In the genomic region with DNA sequence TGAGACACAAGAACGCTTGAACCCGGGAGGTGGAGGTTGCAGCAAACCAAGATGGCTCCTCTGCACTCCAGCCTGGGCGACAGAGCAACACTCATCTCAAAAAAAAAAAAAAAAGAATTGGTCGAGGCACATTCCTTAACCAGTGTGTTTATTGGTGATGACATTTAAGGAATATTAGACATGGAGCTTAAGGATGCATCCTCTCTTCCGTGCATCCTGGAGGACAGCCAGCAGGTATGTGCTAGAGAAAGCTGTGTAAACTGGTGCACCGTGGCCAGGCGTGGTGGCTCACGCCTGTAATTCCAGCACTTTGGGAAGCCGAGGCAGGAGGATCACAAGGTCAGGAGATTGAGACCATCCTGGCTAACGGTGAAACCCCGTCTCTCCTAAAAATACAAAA, we compare ENCODE assay signal across 2 cellular contexts.
TF ChIP-seq lines count a peak whose summit lies in the region.

No MANE protein-coding gene starts in this region.

TF ChIP-seq in SK-N-SH treated with all-trans-retinoic acid at 6 μM for 48 hours, 23 proteins besides CTCF, POLR2A, EP300 and RAD21:
- TF ChIP-seq BACH2 (CRISPR knock-in tag; IDR thresholded peaks at IDR 0.05; ENCODE audit: borderline replicate concordance): no peak
- TF ChIP-seq, protein P1, sequence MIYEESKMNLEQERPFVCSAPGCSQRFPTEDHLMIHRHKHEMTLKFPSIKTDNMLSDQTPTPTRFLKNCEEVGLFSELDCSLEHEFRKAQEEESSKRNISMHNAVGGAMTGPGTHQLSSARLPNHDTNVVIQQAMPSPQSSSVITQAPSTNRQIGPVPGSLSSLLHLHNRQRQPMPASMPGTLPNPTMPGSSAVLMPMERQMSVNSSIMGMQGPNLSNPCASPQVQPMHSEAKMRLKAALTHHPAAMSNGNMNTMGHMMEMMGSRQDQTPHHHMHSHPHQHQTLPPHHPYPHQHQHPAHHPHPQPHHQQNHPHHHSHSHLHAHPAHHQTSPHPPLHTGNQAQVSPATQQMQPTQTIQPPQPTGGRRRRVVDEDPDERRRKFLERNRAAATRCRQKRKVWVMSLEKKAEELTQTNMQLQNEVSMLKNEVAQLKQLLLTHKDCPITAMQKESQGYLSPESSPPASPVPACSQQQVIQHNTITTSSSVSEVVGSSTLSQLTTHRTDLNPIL (CRISPR knock-in tag; IDR thresholded peaks at IDR 0.05; ENCODE audit: low read depth): 0 out of 2 replicates have a peak, but pooled peaks have one; percentile 11
- no peak for TF ChIP-seq SNAI2 (CRISPR knock-in tag; IDR thresholded peaks at IDR 0.05)
- TF ChIP-seq ZNF565 (CRISPR knock-in tag; conservative IDR thresholded peaks at IDR 0.05; ENCODE audit: low read depth): no peak

TF ChIP-seq in SK-N-SH, 30 proteins besides CTCF, POLR2A, EP300 and RAD21:
- TF ChIP-seq MXI1 (IDR thresholded peaks at IDR 0.05; ENCODE audit: low read depth, low read length) (no peak), CHD2 (IDR thresholded peaks at IDR 0.05; ENCODE audit: low read length, partially characterized antibody) (no peak)
- TF ChIP-seq, protein P2, sequence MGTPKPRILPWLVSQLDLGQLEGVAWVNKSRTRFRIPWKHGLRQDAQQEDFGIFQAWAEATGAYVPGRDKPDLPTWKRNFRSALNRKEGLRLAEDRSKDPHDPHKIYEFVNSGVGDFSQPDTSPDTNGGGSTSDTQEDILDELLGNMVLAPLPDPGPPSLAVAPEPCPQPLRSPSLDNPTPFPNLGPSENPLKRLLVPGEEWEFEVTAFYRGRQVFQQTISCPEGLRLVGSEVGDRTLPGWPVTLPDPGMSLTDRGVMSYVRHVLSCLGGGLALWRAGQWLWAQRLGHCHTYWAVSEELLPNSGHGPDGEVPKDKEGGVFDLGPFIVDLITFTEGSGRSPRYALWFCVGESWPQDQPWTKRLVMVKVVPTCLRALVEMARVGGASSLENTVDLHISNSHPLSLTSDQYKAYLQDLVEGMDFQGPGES (IDR thresholded peaks at IDR 0.05; ENCODE audit: low read depth, low read length): no peak
